24 cellular contexts compared by ENCODE assay signal in genomic region chr2:225895126-225895525, GRCh38.
DNase-seq lines count a peak whose midpoint lies in the region; ATAC-seq, FAIRE-seq and TF ChIP-seq lines count a peak whose summit lies in the region.
"Had no signal": no experiment of that assay in that cellular context is flagged by ENCODE, and none has a peak within 500 bp of the region (broad histone marks: within the 10 kb centered on the region; RNA-seq: fewer than 3 reads in every experiment).

No MANE protein-coding gene starts in this region.

- ATAC-seq in A549 (peak in 1 of 2 experiments; percentile 30; a peak in 1 of 6 replicates), HG02870 (IDR thresholded peaks at IDR 0.05; ENCODE audit: unreplicated experiment) (no peak), GM19467 (IDR thresholded peaks at IDR 0.05; ENCODE audit: unreplicated experiment) (no peak)
- ATAC-seq: activated T-cell treated with anti-CD3 and anti-CD28 coated beads, Interleukin-2, amount 50 U/mL, for 72 hours; GM23338 had no signal

- no peaks in the 10 kb centered on the region for H3K9me3 Mint-ChIP-seq in activated CD4-positive, alpha-beta T cell treated with anti-CD3 and anti-CD28 coated beads, Interleukin-2, amount 10 ng/mL, durations not matched to agents 24 days and 14 days
- H3K9me3 Mint-ChIP-seq: activated CD4-positive, alpha-beta memory T cell treated with anti-CD3 and anti-CD28 coated beads, Interleukin-2, amount 10 ng/mL, durations not matched to agents 7 days and 5 days; activated T-cell treated with anti-CD3 and anti-CD28 coated beads, Interleukin-2, amount 50 U/mL, for 72 hours; central memory CD8-positive, alpha-beta T cell; GM23338; neural crest cell had no signal

- H3K36me3 ChIP-seq in bronchial epithelial cell (ENCODE audit: control insufficient read depth, insufficient read depth, low read length), result no peaks in the 10 kb centered on the region
- H3K36me3 ChIP-seq: tibial artery had no signal

- DNase-seq in A549 (ENCODE audit: low read depth in 1 of 2, low spot score in 1 of 2) (peak in 1 of 2 experiments; percentile 17), M059J (ENCODE audit: low read depth) (peak; percentile 63), bronchial epithelial cell (ENCODE audit: low read depth) (peak; percentile 4), kidney tubule cell (ENCODE audit: low spot score) (peak; percentile 48), NCI-H510A (lab: John Stamatoyannopoulos, UW) (no peak)
- DNase-seq in activated CD4-positive, alpha-beta T cell treated with anti-CD3 and anti-CD28 coated beads, Interleukin-2, amount 10 ng/mL, durations not matched to agents 24 days and 14 days, result no peak
- DNase-seq: activated CD4-positive, alpha-beta memory T cell treated with anti-CD3 and anti-CD28 coated beads, Interleukin-2, amount 10 ng/mL, durations not matched to agents 7 days and 5 days; activated T-cell treated with anti-CD3 and anti-CD28 coated beads, Interleukin-2, amount 50 U/mL, for 72 hours; DMS153; effector memory CD4-positive, alpha-beta T cell; NCI-H1436; NCI-H774; stimulated activated naive CD4-positive, alpha-beta T cell; T-helper 1 cell; tibial artery had no signal

- intact Hi-C loops in activated CD4-positive, alpha-beta T cell treated with anti-CD3 and anti-CD28 coated beads, Interleukin-2, amount 10 ng/mL, durations not matched to agents 24 days and 14 days (cut with micrococcal nuclease), result no loop called here

- no peak overlapping the region for H3K27ac Mint-ChIP-seq in activated CD4-positive, alpha-beta T cell treated with anti-CD3 and anti-CD28 coated beads, Interleukin-2, amount 10 ng/mL, durations not matched to agents 24 days and 14 days
- H3K27ac Mint-ChIP-seq: activated CD4-positive, alpha-beta memory T cell treated with anti-CD3 and anti-CD28 coated beads, Interleukin-2, amount 10 ng/mL, durations not matched to agents 7 days and 5 days; activated naive CD8-positive, alpha-beta T cell; activated T-cell treated with anti-CD3 and anti-CD28 coated beads, Interleukin-2, amount 50 U/mL, for 72 hours; GM23338 had no signal

- peaks cover 4% of the 10 kb centered on the region for H3K27me3 Mint-ChIP-seq in activated CD4-positive, alpha-beta T cell treated with anti-CD3 and anti-CD28 coated beads, Interleukin-2, amount 10 ng/mL, durations not matched to agents 24 days and 14 days
- H3K27me3 Mint-ChIP-seq: activated CD4-positive, alpha-beta memory T cell treated with anti-CD3 and anti-CD28 coated beads, Interleukin-2, amount 10 ng/mL, durations not matched to agents 7 days and 5 days; central memory CD8-positive, alpha-beta T cell had no signal

- TF ChIP-seq CTCF in A549 (IDR thresholded peaks at IDR 0.05), result no peak
- no peak for TF ChIP-seq CTCF in bronchial epithelial cell (IDR thresholded peaks at IDR 0.05; ENCODE audit: insufficient read depth, low read length, severe bottlenecking)

- H3K4me2 ChIP-seq in A549, result peak overlapping the region; percentile 70
- H3K4me2 ChIP-seq: GM23338 had no signal

- H3K4me3 Mint-ChIP-seq in activated CD4-positive, alpha-beta T cell treated with anti-CD3 and anti-CD28 coated beads, Interleukin-2, amount 10 ng/mL, durations not matched to agents 24 days and 14 days, result no peak overlapping the region
- H3K4me3 Mint-ChIP-seq: activated CD4-positive, alpha-beta memory T cell treated with anti-CD3 and anti-CD28 coated beads, Interleukin-2, amount 10 ng/mL, durations not matched to agents 7 days and 5 days; activated naive CD8-positive, alpha-beta T cell; activated T-cell treated with anti-CD3 and anti-CD28 coated beads, Interleukin-2, amount 50 U/mL, for 72 hours; CD14-positive monocyte; central memory CD8-positive, alpha-beta T cell; GM23338; neural crest cell had no signal

- 83% methylated on average over 1 of the region's 1 CpG for WGBS in A549 (ENCODE audit: missing lambda C conversion rate)

- TF ChIP-seq RAD21 in A549 (conservative IDR thresholded peaks at IDR 0.05 in 1 of 2, IDR thresholded peaks at IDR 0.05 in 1 of 2), result no peak

- H3K4me3 ChIP-seq in A549 (no peak overlapping the region), bronchial epithelial cell (ENCODE audit: low read depth, low read length) (no peak overlapping the region)
- H3K4me3 ChIP-seq: GM23338, tibial artery had no signal

- H3K4me1 Mint-ChIP-seq in activated CD4-positive, alpha-beta T cell treated with anti-CD3 and anti-CD28 coated beads, Interleukin-2, amount 10 ng/mL, durations not matched to agents 24 days and 14 days, result no peaks in the 10 kb centered on the region
- H3K4me1 Mint-ChIP-seq: activated CD4-positive, alpha-beta memory T cell treated with anti-CD3 and anti-CD28 coated beads, Interleukin-2, amount 10 ng/mL, durations not matched to agents 7 days and 5 days; CD14-positive monocyte; central memory CD8-positive, alpha-beta T cell; GM23338 had no signal

- no peak for TF ChIP-seq POLR2A in A549 (IDR thresholded peaks at IDR 0.05; ENCODE audit: low read length)

- no peaks in the 10 kb centered on the region for H3K36me3 Mint-ChIP-seq in activated CD4-positive, alpha-beta T cell treated with anti-CD3 and anti-CD28 coated beads, Interleukin-2, amount 10 ng/mL, durations not matched to agents 24 days and 14 days (ENCODE audit: low read depth)
- H3K36me3 Mint-ChIP-seq: activated naive CD8-positive, alpha-beta T cell; CD14-positive monocyte had no signal

- H3K4me1 ChIP-seq in A549, result peaks cover 23% of the 10 kb centered on the region
- H3K4me1 ChIP-seq: tibial artery had no signal

- no peak for FAIRE-seq in A549 (lab: Jason Lieb, UNC)
- no peak for FAIRE-seq in bronchial epithelial cell (lab: Jason Lieb, UNC)

- no peaks in the 10 kb centered on the region for H3K27me3 ChIP-seq in bronchial epithelial cell (ENCODE audit: control insufficient read depth, insufficient read depth, low read length)
- H3K27me3 ChIP-seq: tibial artery had no signal

- CTCF ChIA-PET in A549 (lab: Yijun Ruan, JAX), result interaction anchor here (0.6 to 0.8 kb wide), 3 partner anchors 9 to 907 kb away, joined by 3 to 4 read pairs (median 3); no protein-coding TSS in a partner anchor

- H3K9me3 ChIP-seq in A549, result no peaks in the 10 kb centered on the region
- H3K9me3 ChIP-seq: tibial artery had no signal

- POLR2A ChIA-PET in A549 (lab: Yijun Ruan, JAX), result interaction anchor here (1.5 kb wide), 1 partner anchor 136 kb away, joined by 6 read pairs; no protein-coding TSS in a partner anchor

- H3K27ac ChIP-seq in A549, result peak overlapping the region; percentile 60 to 83
- H3K27ac ChIP-seq: RWPE1, tibial artery, VCaP had no signal

- TF ChIP-seq EP300 in A549 (IDR thresholded peaks at IDR 0.05), result no peak

TF ChIP-seq in A549, 52 proteins besides CTCF, POLR2A, EP300 and RAD21:
- TF ChIP-seq JUN (IDR thresholded peaks at IDR 0.05), result no peak
- no peak for TF ChIP-seq MYC (IDR thresholded peaks at IDR 0.05; ENCODE audit: borderline replicate concordance, low read length)
- TF ChIP-seq KDM5A (IDR thresholded peaks at IDR 0.05), result no peak
- no peak for TF ChIP-seq JUNB (IDR thresholded peaks at IDR 0.05)
- no peak for TF ChIP-seq HOXB13 (CRISPR knock-in tag; IDR thresholded peaks at IDR 0.05; ENCODE audit: low read depth)
- no peak for TF ChIP-seq HOXB5 (CRISPR knock-in tag; IDR thresholded peaks at IDR 0.05)
- no peak for TF ChIP-seq ZSCAN20 (CRISPR knock-in tag; IDR thresholded peaks at IDR 0.05)
- TF ChIP-seq RFX5 (IDR thresholded peaks at IDR 0.05), result no peak
- TF ChIP-seq E2F6 (IDR thresholded peaks at IDR 0.05; ENCODE audit: borderline replicate concordance, low read depth), result no peak
- TF ChIP-seq CHD2 (IDR thresholded peaks at IDR 0.05; ENCODE audit: low read length, partially characterized antibody), result no peak
- no peak for TF ChIP-seq GATA3 (IDR thresholded peaks at IDR 0.05; ENCODE audit: borderline replicate concordance)
- TF ChIP-seq BHLHE40 (IDR thresholded peaks at IDR 0.05; ENCODE audit: low read depth, low read length), result no peak

Comparison
In these comparisons a context has a peak if more than half of its experiments do, and no peak if none do; other contexts are left out.
1. DNase-seq: peak in M059J (single experiment), bronchial epithelial cell (single experiment) and kidney tubule cell (single experiment); none in activated CD4-positive, alpha-beta T cell treated with anti-CD3 and anti-CD28 coated beads, Interleukin-2, amount 10 ng/mL, durations not matched to agents 24 days and 14 days (single experiment) and NCI-H510A (single experiment).